Comparison of ENCODE assay signal across 8 cellular contexts in the genomic region with DNA sequence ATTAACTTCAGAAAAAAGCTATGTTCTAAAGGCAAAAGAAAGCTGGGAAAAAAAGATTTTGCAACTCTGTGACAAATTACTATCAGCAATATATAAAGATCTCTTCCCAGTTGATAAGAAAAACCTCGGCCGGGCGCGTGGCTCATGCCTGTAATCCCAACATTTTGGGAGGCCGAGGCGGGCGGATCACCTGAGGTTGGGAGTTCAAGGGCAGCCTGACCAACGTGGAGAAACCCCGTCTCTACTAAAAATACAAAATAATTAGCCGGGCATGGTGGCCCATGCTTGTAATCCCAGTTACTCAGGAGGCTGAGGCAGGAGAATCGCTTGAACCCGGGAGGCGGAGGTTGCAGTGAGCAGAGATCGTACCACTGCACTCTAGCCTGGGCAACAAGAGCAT. TPM values are rescaled to one million over a fixed set of nuclear protein-coding genes. Genes with fewer than 3 reads are reported as not detected.
A peak's percentile ranks its signal among the peaks of the same experiment; 100 is the strongest.
DNase-seq lines count a peak whose midpoint lies in the region; ATAC-seq and TF ChIP-seq lines count a peak whose summit lies in the region.
"Not testable (repeated sequence)": the region's sequence is repeated elsewhere in the genome, so short reads cannot be mapped to it uniquely, and the experiment has no call there.

No MANE protein-coding gene starts in this region.

- not testable (repeated sequence) for DNase-seq in CD4-positive, CD25-positive, alpha-beta regulatory T cell; activated naive CD4-positive, alpha-beta T cell treated with anti-CD3 and anti-CD28 coated beads, Interleukin-2, amount 10 ng/mL, durations not matched to agents 7 days and 5 days; effector memory CD8-positive, alpha-beta T cell; hepatocyte (ENCODE audit: low spot score); nephron progenitor cell

- not testable (repeated sequence) for H4K20me1 ChIP-seq in KMS-11 (ENCODE audit: insufficient read depth)
- peaks cover 25% of the 10 kb centered on the region for H4K20me1 ChIP-seq in hepatocyte (ENCODE audit: insufficient read depth, poor library complexity, severe bottlenecking)

- not testable (repeated sequence) for ATAC-seq in CD4-positive, CD25-positive, alpha-beta regulatory T cell (ENCODE audit: low read depth in 2 of 2); effector memory CD8-positive, alpha-beta T cell (replicated peaks)

- peaks cover 10% of the 10 kb centered on the region for H3K27me3 Mint-ChIP-seq in CD4-positive, CD25-positive, alpha-beta regulatory T cell
- H3K27me3 Mint-ChIP-seq in T-helper 1 cell treated with Interleukin-12 subunit alpha and Interleukin-12 subunit beta and Interleukin-4 antibody, amounts not matched to agents 30 μg/mL and 1 μg/mL, for 36 hours (ENCODE audit: low read depth); activated naive CD4-positive, alpha-beta T cell treated with anti-CD3 and anti-CD28 coated beads, Interleukin-2, amount 10 ng/mL, durations not matched to agents 7 days and 5 days; effector memory CD8-positive, alpha-beta T cell; nephron progenitor cell (ENCODE audit: low read depth, poor library complexity): not testable (repeated sequence)

- H3K79me2 ChIP-seq in KMS-11 (ENCODE audit: insufficient read depth, low read depth) = peaks cover 31% of the 10 kb centered on the region
- H3K79me2 ChIP-seq in hepatocyte = peaks cover 33% of the 10 kb centered on the region

- peak overlapping the region; percentile 61 for H3K4me2 ChIP-seq in KMS-11
- peak overlapping the region; percentile 69 for H3K4me2 ChIP-seq in hepatocyte

- H3K4me1 Mint-ChIP-seq in CD4-positive, CD25-positive, alpha-beta regulatory T cell = peaks cover 7 to 37% (median 19%) of the 10 kb centered on the region in 4 donors
- peaks cover 31% of the 10 kb centered on the region for H3K4me1 Mint-ChIP-seq in T-helper 1 cell treated with Interleukin-12 subunit alpha and Interleukin-12 subunit beta and Interleukin-4 antibody, amounts not matched to agents 30 μg/mL and 1 μg/mL, for 36 hours (ENCODE audit: low read depth)
- H3K4me1 Mint-ChIP-seq in activated naive CD4-positive, alpha-beta T cell treated with anti-CD3 and anti-CD28 coated beads, Interleukin-2, amount 10 ng/mL, durations not matched to agents 7 days and 5 days = peaks cover 44% of the 10 kb centered on the region
- peaks cover 27% of the 10 kb centered on the region in 2 donors for H3K4me1 Mint-ChIP-seq in effector memory CD8-positive, alpha-beta T cell (ENCODE audit: low read depth in 2 of 2)
- H3K4me1 Mint-ChIP-seq in nephron progenitor cell = peaks cover 30% of the 10 kb centered on the region

- not testable (repeated sequence) for H3K36me3 ChIP-seq in CD4-positive, CD25-positive, alpha-beta regulatory T cell (ENCODE audit: control insufficient read depth, insufficient read depth, low read length); KMS-11 (ENCODE audit: insufficient read depth); hepatocyte (replicated peaks; ENCODE audit: insufficient read depth, low read depth); stomach smooth muscle (ENCODE audit: control insufficient read depth in 2 of 2, insufficient read depth in 2 of 2, low read length in 2 of 2)

- peak overlapping the region; percentile 35 to 98 (median 90) for H3K4me3 Mint-ChIP-seq in CD4-positive, CD25-positive, alpha-beta regulatory T cell
- H3K4me3 Mint-ChIP-seq in T-helper 1 cell treated with Interleukin-12 subunit alpha and Interleukin-12 subunit beta and Interleukin-4 antibody, amounts not matched to agents 30 μg/mL and 1 μg/mL, for 36 hours = peak overlapping the region; percentile 93
- H3K4me3 Mint-ChIP-seq in activated naive CD4-positive, alpha-beta T cell treated with anti-CD3 and anti-CD28 coated beads, Interleukin-2, amount 10 ng/mL, durations not matched to agents 7 days and 5 days = peak overlapping the region; percentile 84
- peak overlapping the region; percentile 73 to 86 for H3K4me3 Mint-ChIP-seq in effector memory CD8-positive, alpha-beta T cell
- H3K4me3 Mint-ChIP-seq in nephron progenitor cell = peak overlapping the region; percentile 86

- peaks cover 27% of the 10 kb centered on the region for H3K4me1 ChIP-seq in CD4-positive, CD25-positive, alpha-beta regulatory T cell (ENCODE audit: control insufficient read depth, insufficient read depth, low read length, poor library complexity, severe bottlenecking)
- H3K4me1 ChIP-seq in KMS-11 (ENCODE audit: low read depth, poor library complexity, severe bottlenecking) (peaks cover 22% of the 10 kb centered on the region), hepatocyte (ENCODE audit: insufficient read depth) (peaks cover 15% of the 10 kb centered on the region), stomach smooth muscle (ENCODE audit: control insufficient read depth, insufficient read depth, low read length) (peaks cover 22% of the 10 kb centered on the region)

- not testable (repeated sequence) for H2AFZ ChIP-seq in KMS-11 (ENCODE audit: low read depth); hepatocyte

- not testable (repeated sequence) for H3K9me2 ChIP-seq in hepatocyte (replicated peaks; ENCODE audit: insufficient read depth)

- not testable (repeated sequence) for H3K9ac ChIP-seq in KMS-11
- peak overlapping the region; percentile 73 to 88 for H3K9ac ChIP-seq in stomach smooth muscle (ENCODE audit: low read length in 2 of 2)

- CTCF ChIA-PET in activated naive CD4-positive, alpha-beta T cell treated with anti-CD3 and anti-CD28 coated beads, Interleukin-2, amount 10 ng/mL, durations not matched to agents 7 days and 5 days (lab: Charles Lee) = not testable (repeated sequence)

- H3K36me3 Mint-ChIP-seq in CD4-positive, CD25-positive, alpha-beta regulatory T cell; nephron progenitor cell (ENCODE audit: low read depth): not testable (repeated sequence)
- peaks cover 21% of the 10 kb centered on the region for H3K36me3 Mint-ChIP-seq in T-helper 1 cell treated with Interleukin-12 subunit alpha and Interleukin-12 subunit beta and Interleukin-4 antibody, amounts not matched to agents 30 μg/mL and 1 μg/mL, for 36 hours (ENCODE audit: low read depth)
- H3K36me3 Mint-ChIP-seq in activated naive CD4-positive, alpha-beta T cell treated with anti-CD3 and anti-CD28 coated beads, Interleukin-2, amount 10 ng/mL, durations not matched to agents 7 days and 5 days = peaks cover 25% of the 10 kb centered on the region
- peaks cover 43% of the 10 kb centered on the region for H3K36me3 Mint-ChIP-seq in effector memory CD8-positive, alpha-beta T cell (ENCODE audit: insufficient read depth)

- H3K4me3 ChIP-seq in CD4-positive, CD25-positive, alpha-beta regulatory T cell (ENCODE audit: low read depth, low read length) = peak overlapping the region; percentile 79
- H3K4me3 ChIP-seq in KMS-11 (IDR thresholded peaks at IDR 0.05; ENCODE audit: insufficient read depth, low read depth, low read length); hepatocyte: not testable (repeated sequence)
- peak overlapping the region; percentile 80 to 91 for H3K4me3 ChIP-seq in stomach smooth muscle (ENCODE audit: low read length in 2 of 2)

- not testable (repeated sequence) for H3K9me3 Mint-ChIP-seq in CD4-positive, CD25-positive, alpha-beta regulatory T cell; T-helper 1 cell treated with Interleukin-12 subunit alpha and Interleukin-12 subunit beta and Interleukin-4 antibody, amounts not matched to agents 30 μg/mL and 1 μg/mL, for 36 hours; activated naive CD4-positive, alpha-beta T cell treated with anti-CD3 and anti-CD28 coated beads, Interleukin-2, amount 10 ng/mL, durations not matched to agents 7 days and 5 days; effector memory CD8-positive, alpha-beta T cell; nephron progenitor cell

- H3K9me3 ChIP-seq in CD4-positive, CD25-positive, alpha-beta regulatory T cell (ENCODE audit: control insufficient read depth in 2 of 2, low read length in 2 of 2); hepatocyte (ENCODE audit: low read depth); stomach smooth muscle (ENCODE audit: control insufficient read depth in 2 of 2, low read length in 2 of 2): not testable (repeated sequence)

- not testable (repeated sequence) for TF ChIP-seq CTCF in KMS-11 (conservative IDR thresholded peaks at IDR 0.05; ENCODE audit: low read depth, low read length); hepatocyte (IDR thresholded peaks at IDR 0.05; ENCODE audit: poor library complexity); nephron progenitor cell (IDR thresholded peaks at IDR 0.05)

- H3K27me3 ChIP-seq in CD4-positive, CD25-positive, alpha-beta regulatory T cell (ENCODE audit: control insufficient read depth, insufficient read depth, low read length); KMS-11 (ENCODE audit: insufficient read depth, low read depth); hepatocyte; stomach smooth muscle (ENCODE audit: control insufficient read depth in 1 of 2, insufficient read depth in 2 of 2, low read length in 2 of 2): not testable (repeated sequence)

- 91% methylated on average over 14 of the region's 14 CpGs for WGBS in hepatocyte (ENCODE audit: low lambda C conversion rate, missing lambda C conversion rate)

- not testable (repeated sequence) for H3K27ac ChIP-seq in CD4-positive, CD25-positive, alpha-beta regulatory T cell (ENCODE audit: insufficient read depth, low read length, poor library complexity, severe bottlenecking); KMS-11; hepatocyte; stomach smooth muscle (ENCODE audit: low read length)

- peak overlapping the region in 1 of 3 donors; percentile 83 for H3K27ac Mint-ChIP-seq in CD4-positive, CD25-positive, alpha-beta regulatory T cell
- H3K27ac Mint-ChIP-seq in T-helper 1 cell treated with Interleukin-12 subunit alpha and Interleukin-12 subunit beta and Interleukin-4 antibody, amounts not matched to agents 30 μg/mL and 1 μg/mL, for 36 hours; effector memory CD8-positive, alpha-beta T cell; nephron progenitor cell: not testable (repeated sequence)
- peak overlapping the region; percentile 76 for H3K27ac Mint-ChIP-seq in activated naive CD4-positive, alpha-beta T cell treated with anti-CD3 and anti-CD28 coated beads, Interleukin-2, amount 10 ng/mL, durations not matched to agents 7 days and 5 days

RNA-seq across cellular contexts. Expression of gene MYH9, which starts 1.4 kb away (rescaled TPM):
- total RNA-seq in CD4-positive, CD25-positive, alpha-beta regulatory T cell = 1,341 TPM
- 10 to 100 TPM; 80.0 to 98.9 (median 93.4) TPM for polyA plus RNA-seq in CD4-positive, CD25-positive, alpha-beta regulatory T cell
- total RNA-seq in hepatocyte = 149 and 188 TPM in 2 replicates
- 125 and 140 TPM in 2 replicates for polyA plus RNA-seq in hepatocyte
